ENCODE assay signal across 24 cellular contexts in the genomic region with DNA sequence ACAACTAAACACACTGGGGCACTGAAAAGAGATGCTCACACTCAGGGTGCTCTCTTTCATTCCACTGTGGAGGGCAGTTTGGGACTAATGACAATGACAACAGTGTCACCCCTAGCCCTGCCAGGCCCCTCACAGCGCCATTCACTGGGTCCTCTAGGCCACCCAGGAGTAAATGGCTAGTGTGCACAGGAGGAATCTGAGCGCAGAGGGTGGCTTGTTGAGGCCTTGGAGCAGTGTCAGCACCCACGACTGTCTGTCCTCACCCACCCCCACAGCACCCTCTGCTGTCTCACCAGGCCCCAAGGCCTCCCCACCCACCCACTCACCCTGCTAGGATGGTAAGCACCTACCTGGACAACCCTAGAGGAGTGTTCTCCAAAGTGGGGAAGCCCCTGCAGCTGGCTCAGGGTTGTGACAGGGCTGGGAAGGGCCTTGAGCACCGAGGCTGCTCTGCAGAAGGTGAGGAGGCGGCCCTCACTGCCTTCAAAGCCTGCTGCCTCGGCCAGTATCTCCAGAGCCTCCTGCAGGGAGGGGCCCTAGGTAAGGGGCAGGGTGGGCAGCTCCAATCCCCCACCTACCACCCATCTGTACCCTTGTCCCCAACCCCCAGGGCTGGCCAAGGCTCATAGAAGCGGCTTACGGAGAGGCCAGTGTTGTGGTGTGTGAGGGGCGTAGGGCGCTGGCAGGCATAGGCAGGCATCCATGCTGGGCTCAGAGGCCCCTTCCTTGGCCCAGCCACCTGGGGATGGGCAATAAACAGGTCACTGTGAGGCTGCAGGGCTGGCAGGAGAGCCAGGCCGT. TPM values are rescaled to one million over a fixed set of nuclear protein-coding genes. Genes with fewer than 3 reads are reported as not detected.
A peak's percentile ranks its signal among the peaks of the same experiment; 100 is the strongest.
DNase-seq lines count a peak whose midpoint lies in the region; ATAC-seq and TF ChIP-seq lines count a peak whose summit lies in the region.
"Had no signal": no experiment of that assay in that cellular context is flagged by ENCODE, and none has a peak within 500 bp of the region (broad histone marks: within the 10 kb centered on the region; RNA-seq: fewer than 3 reads in every experiment).

No MANE protein-coding gene starts in this region.

- ATAC-seq in activated CD4-positive, alpha-beta T cell treated with anti-CD3 and anti-CD28 coated beads for 36 hours, result no peak
- ATAC-seq in psoas muscle (no peak), HG03135 (IDR thresholded peaks at IDR 0.05; ENCODE audit: unreplicated experiment) (no peak)
- ATAC-seq: activated naive CD4-positive, alpha-beta T cell treated with anti-CD3 and anti-CD28 coated beads, Interleukin-2, amount 50 U/mL, for 72 hours; mucosa of descending colon had no signal

- 79 to 85% (median 81%) methylated on average over 10 to 11 of the region's 11 CpGs for WGBS in psoas muscle, 3 donors

- H3K36me3 ChIP-seq in HEK293 (ENCODE audit: control insufficient read depth in 2 of 2, insufficient read depth in 1 of 2, low read length in 2 of 2) (peaks cover 10 to 63% of the 10 kb centered on the region in 2 experiments), psoas muscle (ENCODE audit: insufficient read depth in 1 of 2, low read depth in 1 of 2) (peaks cover 2 to 62% of the 10 kb centered on the region in 2 donors)

- no peak overlapping the region for H3K27ac ChIP-seq in HEK293 (ENCODE audit: extremely low read depth, low read depth, low read length)
- H3K27ac ChIP-seq in psoas muscle, result peak overlapping the region; percentile 83
- H3K27ac ChIP-seq: brain microvascular endothelial cell had no signal

- no peaks in the 10 kb centered on the region for H3K27me3 ChIP-seq in psoas muscle (ENCODE audit: insufficient read depth in 3 of 3, low read length in 2 of 3)
- H3K27me3 ChIP-seq: brain microvascular endothelial cell had no signal

- H3K4me1 ChIP-seq in HEK293 (ENCODE audit: control insufficient read depth, insufficient read depth, low read length), result no peaks in the 10 kb centered on the region
- H3K4me1 ChIP-seq in psoas muscle, result peaks cover 39% of the 10 kb centered on the region

- H3K4me3 ChIP-seq in HEK293 (ENCODE audit: low read depth, low read length) (no peak overlapping the region), psoas muscle (no peak overlapping the region)
- H3K4me3 ChIP-seq: mucosa of descending colon had no signal

- H3K4me1 Mint-ChIP-seq in activated CD4-positive, alpha-beta T cell treated with anti-CD3 and anti-CD28 coated beads for 36 hours, result peaks cover 38% of the 10 kb centered on the region
- peaks cover 33% of the 10 kb centered on the region for H3K4me1 Mint-ChIP-seq in chondrocyte (ENCODE audit: low read depth)

- H3K36me3 Mint-ChIP-seq in activated CD4-positive, alpha-beta T cell treated with anti-CD3 and anti-CD28 coated beads for 36 hours (ENCODE audit: low read depth), result peaks cover 47% of the 10 kb centered on the region
- H3K36me3 Mint-ChIP-seq in chondrocyte (ENCODE audit: low read depth), result peaks cover 12% of the 10 kb centered on the region

- H3K9me3 Mint-ChIP-seq in activated CD4-positive, alpha-beta T cell treated with anti-CD3 and anti-CD28 coated beads for 36 hours (ENCODE audit: low read depth), result no peaks in the 10 kb centered on the region
- no peaks in the 10 kb centered on the region for H3K9me3 Mint-ChIP-seq in chondrocyte (ENCODE audit: low read depth)
- H3K9me3 Mint-ChIP-seq: activated naive CD4-positive, alpha-beta T cell treated with anti-CD3 and anti-CD28 coated beads, Interleukin-2, amount 50 U/mL, for 72 hours; dendritic cell treated with granulocyte-macrophage colony-stimulating factor and Interleukin-4, amounts not matched to agents 40 ng/mL and 50 ng/mL, for 4 days; HFFc6; T-helper 2 cell treated with Interferon-gamma antibody and Interleukin-4, amounts not matched to agents 5 μg/mL and 100 μg/mL, for 36 hours had no signal

- CTCF ChIA-PET in activated CD4-positive, alpha-beta T cell treated with anti-CD3 and anti-CD28 coated beads for 36 hours (lab: Charles Lee), result no interaction called here
- CTCF ChIA-PET in HEK293 (lab: Yijun Ruan, JAX), result no interaction called here

- DNase-seq in activated CD4-positive, alpha-beta T cell treated with anti-CD3 and anti-CD28 coated beads for 36 hours, result no peak
- DNase-seq in activated CD4-positive, alpha-beta T cell treated with anti-CD3 and anti-CD28 coated beads, Interleukin-2, amount 50 U/mL, for 48 hours, result no peak
- DNase-seq in chondrocyte (ENCODE audit: low spot score) (peak; percentile 78), psoas muscle (no peak), NCI-H226 (no peak), NCI-H1436 (lab: John Stamatoyannopoulos, UW) (no peak)
- DNase-seq: 8988T; activated CD4-positive, alpha-beta T cell treated with anti-CD3 and anti-CD28 coated beads for 1 hour; brain microvascular endothelial cell; DMS 273 treated with DMSO at 0.1 percent for 48 hours; foreskin fibroblast; HFFc6; Kasumi-1; NCI-H1105; NCI-H524; occipital lobe; SIG-M5; stimulated activated CD4-positive, alpha-beta T cell treated with anti-CD3 and anti-CD28 coated beads, Interleukin-2, amount 100 ng/mL, for 24 hours had no signal

- H3K9me3 ChIP-seq in HEK293 (ENCODE audit: control insufficient read depth, insufficient read depth, low read depth, low read length) (no peaks in the 10 kb centered on the region), psoas muscle (no peaks in the 10 kb centered on the region)
- H3K9me3 ChIP-seq: mucosa of descending colon had no signal

- H3K4me3 Mint-ChIP-seq in activated CD4-positive, alpha-beta T cell treated with anti-CD3 and anti-CD28 coated beads for 36 hours, result no peak overlapping the region
- H3K4me3 Mint-ChIP-seq in chondrocyte (ENCODE audit: unreplicated experiment), result no peak overlapping the region
- H3K4me3 Mint-ChIP-seq: dendritic cell treated with granulocyte-macrophage colony-stimulating factor and Interleukin-4, amounts not matched to agents 40 ng/mL and 50 ng/mL, for 4 days; HFFc6; T-helper 2 cell treated with Interferon-gamma antibody and Interleukin-4, amounts not matched to agents 5 μg/mL and 100 μg/mL, for 36 hours had no signal

- POLR2A ChIA-PET in activated CD4-positive, alpha-beta T cell treated with anti-CD3 and anti-CD28 coated beads for 36 hours (lab: Charles Lee), result no interaction called here
- POLR2A ChIA-PET in HEK293 (lab: Yijun Ruan, JAX), result interaction anchor here (0.5 to 1.0 kb wide), 2 partner anchors 35 to 140 kb away, joined by 3 read pairs; a partner anchor contains a TSS

- peak overlapping the region; percentile 13 for H3K27ac Mint-ChIP-seq in activated CD4-positive, alpha-beta T cell treated with anti-CD3 and anti-CD28 coated beads for 36 hours
- H3K27ac Mint-ChIP-seq in chondrocyte (ENCODE audit: unreplicated experiment), result no peak overlapping the region
- H3K27ac Mint-ChIP-seq: T-helper 2 cell treated with Interferon-gamma antibody and Interleukin-4, amounts not matched to agents 5 μg/mL and 100 μg/mL, for 36 hours had no signal

- intact Hi-C loops in activated CD4-positive, alpha-beta T cell treated with anti-CD3 and anti-CD28 coated beads for 36 hours (cut with DNase I, micrococcal nuclease), result loop anchor here (5.0 kb wide), 4 partner anchors 57 to 493 kb away; a partner anchor contains a TSS
- intact Hi-C loops in psoas muscle (cut with DNase I), result loop anchor here in 1 of 2 donors (5.0 kb wide), 3 partner anchors 37 to 123 kb away; a partner anchor contains a TSS

- no peaks in the 10 kb centered on the region for H3K27me3 Mint-ChIP-seq in activated CD4-positive, alpha-beta T cell treated with anti-CD3 and anti-CD28 coated beads for 36 hours
- H3K27me3 Mint-ChIP-seq in chondrocyte (ENCODE audit: low read depth), result no peaks in the 10 kb centered on the region

- TF ChIP-seq CTCF in HEK293 (tag by site-specific recombination; IDR thresholded peaks at IDR 0.05) (no peak), chondrocyte (IDR thresholded peaks at IDR 0.05) (no peak), psoas muscle (IDR thresholded peaks at IDR 0.05) (no peak)

TF ChIP-seq in HEK293, 187 proteins besides CTCF, POLR2A, EP300 and RAD21 (continues in another document):
- TF ChIP-seq SCRT1 (tag by site-specific recombination; IDR thresholded peaks at IDR 0.05; ENCODE audit: borderline replicate concordance) (no peak), EGR2 (tag by site-specific recombination; IDR thresholded peaks at IDR 0.05; ENCODE audit: low read depth) (peak; percentile 39; the same call in 1 of the 2 replicates), ZNF76 (tag by site-specific recombination; IDR thresholded peaks at IDR 0.05; ENCODE audit: borderline replicate concordance, low read depth) (no peak), YY2 (tag by site-specific recombination; IDR thresholded peaks at IDR 0.05) (no peak), ZNF37A (tag by site-specific recombination; IDR thresholded peaks at IDR 0.05) (no peak), KLF16 (tag by site-specific recombination; IDR thresholded peaks at IDR 0.05) (no peak), ZNF169 (tag by site-specific recombination; IDR thresholded peaks at IDR 0.05) (no peak), ZNF585B (tag by site-specific recombination; IDR thresholded peaks at IDR 0.05) (no peak)

RNA-seq across cellular contexts. Expression of a gene that starts 2.9 kb away (rescaled TPM):
- total RNA-seq in activated CD4-positive, alpha-beta T cell treated with anti-CD3 and anti-CD28 coated beads for 36 hours, result 10 to 100 TPM; 27.0 to 29.9 TPM
- total RNA-seq in chondrocyte (14.3 to 19.0 TPM (median 15.5 TPM) in 3 replicates), psoas muscle (10 to 100 TPM in 3 of 4 donors, 1 to 10 TPM in 1; 7.7 to 13.1 (median 10.4) TPM)
- 1 to 10 TPM; 7.1 to 9.6 (median 7.1) TPM for polyA plus RNA-seq in psoas muscle

RNA-seq across cellular contexts. Expression of a gene that starts 14.1 kb away (rescaled TPM):
- total RNA-seq in activated CD4-positive, alpha-beta T cell treated with anti-CD3 and anti-CD28 coated beads for 36 hours, result not detected
- total RNA-seq in chondrocyte (0.25 to 0.41 TPM in 2 of 3 replicates, not detected in the other), psoas muscle (100 to 1,000 TPM; 214 to 449 (median 298) TPM)
- 1,000 to 10,000 TPM in 1 of 3 donors, 100 to 1,000 TPM in 2; 285 to 1,581 (median 569) TPM for polyA plus RNA-seq in psoas muscle

RNA-seq across cellular contexts. Expression of a gene that starts 24.7 kb away (rescaled TPM):
- 10 to 100 TPM; 18.2 to 18.3 TPM for total RNA-seq in activated CD4-positive, alpha-beta T cell treated with anti-CD3 and anti-CD28 coated beads for 36 hours
- 242 to 422 TPM (median 412 TPM) in 3 replicates for total RNA-seq in chondrocyte
- total RNA-seq in psoas muscle, result 10 to 100 TPM in 3 of 4 donors, 1 to 10 TPM in 1; 6.9 to 22.0 (median 14.6) TPM
- polyA plus RNA-seq in psoas muscle, result 1 to 10 TPM; 2.8 to 7.8 (median 5.9) TPM

RNA-seq across cellular contexts. Expression of a gene that starts 34.9 kb away (rescaled TPM):
- total RNA-seq in activated CD4-positive, alpha-beta T cell treated with anti-CD3 and anti-CD28 coated beads for 36 hours, result 100 to 1,000 TPM; 106 to 117 TPM
- total RNA-seq in chondrocyte, result 95.5 to 115 TPM (median 97.1 TPM) in 3 replicates
- total RNA-seq in psoas muscle, result 10 to 100 TPM; 33.4 to 45.1 (median 38.7) TPM
- 10 to 100 TPM; 35.5 to 66.7 (median 53.0) TPM for polyA plus RNA-seq in psoas muscle

RNA-seq across cellular contexts. Expression of a gene that starts 43.9 kb away (rescaled TPM):
- 100 to 1,000 TPM; 250 to 347 TPM for total RNA-seq in activated CD4-positive, alpha-beta T cell treated with anti-CD3 and anti-CD28 coated beads for 36 hours
- total RNA-seq in chondrocyte (49.2 to 64.5 TPM (median 57.3 TPM) in 3 replicates), psoas muscle (100 to 1,000 TPM in 3 of 4 donors, 10 to 100 TPM in 1; 79.2 to 127 (median 119) TPM)
- polyA plus RNA-seq in psoas muscle, result 10 to 100 TPM; 57.3 to 87.1 (median 81.3) TPM

Comparison
In these comparisons a context has a peak if more than half of its experiments do, and no peak if none do; other contexts are left out.
1. RNA of a gene that starts 14.1 kb away (total RNA-seq): 214 to 449 TPM in psoas muscle; 0.25 to 0.41 TPM in chondrocyte and not detected in activated CD4-positive, alpha-beta T cell treated with anti-CD3 and anti-CD28 coated beads for 36 hours; every median in the first group is over 100 times any median in the second.
2. RNA of a gene that starts 24.7 kb away (total RNA-seq): 242 to 422 TPM in chondrocyte; 18.2 to 18.3 TPM in activated CD4-positive, alpha-beta T cell treated with anti-CD3 and anti-CD28 coated beads for 36 hours and 6.9 to 22.0 TPM in psoas muscle; every median in the first group is over 10 times any median in the second.